Comparison of ENCODE assay signal across 34 cellular contexts in the genomic region with DNA sequence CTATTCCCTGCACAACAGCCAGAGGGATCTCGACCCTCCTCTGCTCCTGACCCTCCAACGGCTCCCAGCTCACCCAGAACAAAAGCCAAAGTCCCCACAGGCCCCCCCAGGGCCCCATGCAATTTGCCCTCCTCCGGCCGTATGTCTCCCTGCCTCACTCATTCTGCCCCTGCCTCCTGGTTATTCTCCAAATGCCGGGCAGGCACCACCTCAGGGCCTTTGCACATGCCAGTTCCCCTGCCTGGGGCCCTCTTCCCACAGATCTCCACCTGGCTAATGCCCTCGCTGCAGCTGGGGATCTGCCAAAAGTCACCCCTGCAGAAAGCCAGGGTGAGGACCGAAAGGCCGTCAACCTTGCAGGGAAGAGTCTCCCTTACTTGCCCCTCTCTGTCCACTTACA.
"Had no signal": no experiment of that assay in that cellular context is flagged by ENCODE, and none has a peak within 500 bp of the region (broad histone marks: within the 10 kb centered on the region; RNA-seq: fewer than 3 reads in every experiment).

No MANE protein-coding gene starts in this region.

- H3K36me3 ChIP-seq: adrenal gland, brain microvascular endothelial cell, cardiac muscle cell had no signal

- H3K27me3 ChIP-seq: body of pancreas, brain microvascular endothelial cell, cardiac muscle cell had no signal

- H3K4me3 Mint-ChIP-seq: activated B cell treated with CpG ODN at 0.5 μM for 24 hours; activated CD4-positive, alpha-beta memory T cell treated with anti-CD3 and anti-CD28 coated beads for 36 hours; activated CD4-positive, alpha-beta T cell treated with anti-CD3 and anti-CD28 coated beads, Interleukin-2, amount 10 ng/mL, durations not matched to agents 24 days and 14 days; activated CD8-positive, alpha-beta T cell treated with anti-CD3 and anti-CD28 coated beads for 36 hours; activated naive CD4-positive, alpha-beta T cell treated with anti-CD3 and anti-CD28 coated beads for 36 hours; activated naive CD8-positive, alpha-beta T cell treated with anti-CD3 and anti-CD28 coated beads for 36 hours; activated T-cell treated with anti-CD3 and anti-CD28 coated beads, Interleukin-2, amount 50 U/mL, for 4 hours; activated T-cell treated with anti-CD3 and anti-CD28 coated beads, Interleukin-2, amount 50 U/mL, for 72 hours; activated T-helper 1 cell treated with anti-CD3 and anti-CD28 coated beads, Interleukin-12 subunit alpha, Interleukin-12 subunit beta, Interleukin-2, Interleukin-4 antibody, amounts not matched to agents 30 ng/mL and 10 ng/mL and 1 ng/mL, durations not matched to agents 14 hours and 24 hours and 36 hours; activated T-helper 17 cell treated with anti-CD3 and anti-CD28 coated beads, Interleukin-2, amount 50 U/mL, for 72 hours; central memory CD8-positive, alpha-beta T cell; T-helper 2 cell treated with Interferon-gamma antibody and Interleukin-4, amounts not matched to agents 5 μg/mL and 100 μg/mL, for 36 hours had no signal

- H3K36me3 Mint-ChIP-seq: activated CD4-positive, alpha-beta memory T cell treated with anti-CD3 and anti-CD28 coated beads for 36 hours; activated naive CD4-positive, alpha-beta T cell treated with anti-CD3 and anti-CD28 coated beads, Interleukin-2, amount 50 U/mL, for 72 hours; activated naive CD8-positive, alpha-beta T cell treated with anti-CD3 and anti-CD28 coated beads for 36 hours had no signal

- H3K4me1 Mint-ChIP-seq: activated B cell treated with CpG ODN at 0.5 μM for 24 hours; activated CD4-positive, alpha-beta T cell treated with anti-CD3 and anti-CD28 coated beads, Interleukin-2, amount 10 ng/mL, durations not matched to agents 24 days and 14 days; activated naive CD8-positive, alpha-beta T cell treated with anti-CD3 and anti-CD28 coated beads for 36 hours; activated T-helper 17 cell treated with anti-CD3 and anti-CD28 coated beads, Interleukin-2, amount 50 U/mL, for 72 hours; central memory CD8-positive, alpha-beta T cell had no signal

- H3K27me3 Mint-ChIP-seq: activated CD4-positive, alpha-beta memory T cell treated with anti-CD3 and anti-CD28 coated beads for 36 hours; activated CD4-positive, alpha-beta T cell treated with anti-CD3 and anti-CD28 coated beads, Interleukin-2, amount 10 ng/mL, durations not matched to agents 24 days and 14 days; activated CD8-positive, alpha-beta T cell treated with anti-CD3 and anti-CD28 coated beads for 36 hours; activated naive CD8-positive, alpha-beta T cell treated with anti-CD3 and anti-CD28 coated beads for 36 hours had no signal

- H3K27ac ChIP-seq: adrenal gland, body of pancreas, brain microvascular endothelial cell, cardiac muscle cell, VCaP had no signal

- H3K9me3 ChIP-seq: adrenal gland, body of pancreas had no signal

- H3K9me3 Mint-ChIP-seq: activated B cell treated with CpG ODN at 0.5 μM for 24 hours; activated CD4-positive, alpha-beta memory T cell treated with anti-CD3 and anti-CD28 coated beads for 36 hours; activated CD4-positive, alpha-beta T cell treated with anti-CD3 and anti-CD28 coated beads, Interleukin-2, amount 10 ng/mL, durations not matched to agents 24 days and 14 days; activated CD8-positive, alpha-beta T cell treated with anti-CD3 and anti-CD28 coated beads for 36 hours; activated naive CD4-positive, alpha-beta T cell treated with anti-CD3 and anti-CD28 coated beads for 36 hours; activated naive CD4-positive, alpha-beta T cell treated with anti-CD3 and anti-CD28 coated beads, Interleukin-2, amount 50 U/mL, for 72 hours; activated naive CD8-positive, alpha-beta T cell treated with anti-CD3 and anti-CD28 coated beads for 36 hours; activated T-cell treated with anti-CD3 and anti-CD28 coated beads, Interleukin-2, amount 50 U/mL, for 4 hours; activated T-cell treated with anti-CD3 and anti-CD28 coated beads, Interleukin-2, amount 50 U/mL, for 72 hours; activated T-helper 1 cell treated with anti-CD3 and anti-CD28 coated beads, Interleukin-12 subunit alpha, Interleukin-12 subunit beta, Interleukin-2, Interleukin-4 antibody, amounts not matched to agents 30 ng/mL and 10 ng/mL and 1 ng/mL, durations not matched to agents 14 hours and 24 hours and 36 hours; activated T-helper 17 cell treated with anti-CD3 and anti-CD28 coated beads, Interleukin-2, amount 50 U/mL, for 72 hours; central memory CD8-positive, alpha-beta T cell; T-helper 2 cell treated with Interferon-gamma antibody and Interleukin-4, amounts not matched to agents 5 μg/mL and 100 μg/mL, for 36 hours had no signal

- H3K4me3 ChIP-seq: adrenal gland, body of pancreas, cardiac muscle cell had no signal

- DNase-seq: activated B cell treated with CpG ODN at 0.5 μM for 24 hours; activated CD4-positive, alpha-beta memory T cell treated with anti-CD3 and anti-CD28 coated beads for 36 hours; activated CD4-positive, alpha-beta T cell treated with anti-CD3 and anti-CD28 coated beads for 4 hours; activated CD4-positive, alpha-beta T cell treated with anti-CD3 and anti-CD28 coated beads, Interleukin-2, amount 10 ng/mL, durations not matched to agents 24 days and 14 days; activated CD4-positive, alpha-beta T cell treated with anti-CD3 and anti-CD28 coated beads, Interleukin-2, amount 50 U/mL, for 1 hour; activated CD4-positive, alpha-beta T cell treated with anti-CD3 and anti-CD28 coated beads, Interleukin-2, amount 50 U/mL, for 4 hours; activated CD4-positive, CD25-positive, alpha-beta regulatory T cell treated with anti-CD3 and anti-CD28 coated beads, Interleukin-2, amount 50 U/mL, for 72 hours; activated CD8-positive, alpha-beta memory T cell treated with anti-CD3 and anti-CD28 coated beads, Interleukin-2, amount 50 U/mL, for 4 hours; activated CD8-positive, alpha-beta T cell treated with anti-CD3 and anti-CD28 coated beads for 36 hours; activated effector memory CD4-positive, alpha-beta T cell treated with anti-CD3 and anti-CD28 coated beads, Interleukin-2, amount 50 U/mL, for 16 hours; activated gamma-delta T cell treated with Interleukin-2 at 50 U/mL for 16 hours; activated naive CD4-positive, alpha-beta T cell; activated naive CD4-positive, alpha-beta T cell treated with anti-CD3 and anti-CD28 coated beads for 36 hours; activated naive CD4-positive, alpha-beta T cell treated with anti-CD3 and anti-CD28 coated beads, Interleukin-2, amount 50 U/mL, for 16 hours; activated naive CD8-positive, alpha-beta T cell treated with anti-CD3 and anti-CD28 coated beads for 36 hours; activated T-cell treated with anti-CD3 and anti-CD28 coated beads for 4 hours; activated T-cell treated with anti-CD3 and anti-CD28 coated beads, Interleukin-2, amount 50 U/mL, for 1 hour; activated T-cell treated with anti-CD3 and anti-CD28 coated beads, Interleukin-2, amount 50 U/mL, for 4 hours; activated T-cell treated with anti-CD3 and anti-CD28 coated beads, Interleukin-2, amount 50 U/mL, for 72 hours; amniotic stem cell; aorta; body of pancreas; brain microvascular endothelial cell; cerebellar nuclear complex; T-helper 2 cell; T-helper 9 cell had no signal

- H3K27ac Mint-ChIP-seq: activated B cell treated with CpG ODN at 0.5 μM for 24 hours; activated CD4-positive, alpha-beta memory T cell treated with anti-CD3 and anti-CD28 coated beads for 36 hours; activated CD4-positive, alpha-beta T cell treated with anti-CD3 and anti-CD28 coated beads, Interleukin-2, amount 10 ng/mL, durations not matched to agents 24 days and 14 days; activated CD8-positive, alpha-beta T cell treated with anti-CD3 and anti-CD28 coated beads for 36 hours; activated naive CD4-positive, alpha-beta T cell treated with anti-CD3 and anti-CD28 coated beads for 36 hours; activated naive CD4-positive, alpha-beta T cell treated with anti-CD3 and anti-CD28 coated beads, Interleukin-2, amount 50 U/mL, for 72 hours; activated naive CD8-positive, alpha-beta T cell treated with anti-CD3 and anti-CD28 coated beads for 36 hours; activated T-cell treated with anti-CD3 and anti-CD28 coated beads, Interleukin-2, amount 50 U/mL, for 72 hours; activated T-helper 1 cell treated with anti-CD3 and anti-CD28 coated beads, Interleukin-12 subunit alpha, Interleukin-12 subunit beta, Interleukin-2, Interleukin-4 antibody, amounts not matched to agents 30 ng/mL and 10 ng/mL and 1 ng/mL, durations not matched to agents 14 hours and 24 hours and 36 hours; activated T-helper 17 cell treated with anti-CD3 and anti-CD28 coated beads, Interleukin-2, amount 50 U/mL, for 72 hours; T-helper 2 cell treated with Interferon-gamma antibody and Interleukin-4, amounts not matched to agents 5 μg/mL and 100 μg/mL, for 36 hours had no signal

- ATAC-seq: activated CD8-positive, alpha-beta T cell treated with anti-CD3 and anti-CD28 coated beads for 36 hours; activated naive CD4-positive, alpha-beta T cell treated with anti-CD3 and anti-CD28 coated beads, Interleukin-2, amount 50 U/mL, for 72 hours; activated T-cell treated with anti-CD3 and anti-CD28 coated beads, Interleukin-2, amount 50 U/mL, for 4 hours; activated T-cell treated with anti-CD3 and anti-CD28 coated beads, Interleukin-2, amount 50 U/mL, for 72 hours; activated T-helper 17 cell treated with anti-CD3 and anti-CD28 coated beads, Interleukin-2, amount 50 U/mL, for 72 hours; body of pancreas had no signal

- H3K4me1 ChIP-seq: adrenal gland, body of pancreas had no signal
